Comparison of ENCODE assay signal across 1 cellular context in the genomic region with DNA sequence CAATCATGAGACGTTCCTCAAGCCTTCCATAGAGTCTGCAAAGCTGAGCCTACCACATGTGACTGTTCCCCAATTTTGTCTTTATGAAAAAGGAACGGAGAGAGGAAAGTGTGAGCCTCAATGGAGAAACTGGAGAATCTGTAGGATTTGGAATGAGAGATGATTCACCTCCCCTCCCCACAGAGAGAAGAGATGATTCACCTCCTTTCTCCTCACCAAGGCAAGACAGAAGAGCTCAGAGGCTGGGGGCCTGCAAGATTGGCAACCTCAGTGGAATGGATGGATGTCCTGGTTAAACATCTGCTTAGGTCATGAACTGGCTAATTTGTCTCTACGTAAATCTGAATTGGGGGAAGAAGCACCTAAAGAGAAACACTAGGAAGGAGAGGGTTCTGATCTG.
TF ChIP-seq lines count a peak whose summit lies in the region.

No MANE protein-coding gene starts in this region.

TF ChIP-seq in IMR-90, 13 proteins besides CTCF, POLR2A, EP300 and RAD21:
- TF ChIP-seq MXI1 (IDR thresholded peaks at IDR 0.05; ENCODE audit: borderline replicate concordance, low read depth, low read length): no peak
- no peak; the same call in 1 of the 2 replicates for TF ChIP-seq SMC3 (IDR thresholded peaks at IDR 0.05; ENCODE audit: low read depth, low read length)
- TF ChIP-seq FOS (IDR thresholded peaks at IDR 0.05; ENCODE audit: low read depth, low read length): peak; percentile 78
- TF ChIP-seq RCOR1 (IDR thresholded peaks at IDR 0.05; ENCODE audit: insufficient replicate concordance, low read length): peak; percentile 40
- TF ChIP-seq MAZ (IDR thresholded peaks at IDR 0.05; ENCODE audit: borderline replicate concordance, low read depth, low read length): peak; percentile 59; the same call in 1 of the 2 replicates
- no peak for TF ChIP-seq ELK1 (IDR thresholded peaks at IDR 0.05; ENCODE audit: borderline replicate concordance, low read depth, low read length)
- no peak for TF ChIP-seq CHD1 (IDR thresholded peaks at IDR 0.05; ENCODE audit: low read depth, low read length)
